ENCODE assay signal across 8 cellular contexts in genomic region chr19:18543814-18544475, GRCh38. TPM values are rescaled to one million over a fixed set of nuclear protein-coding genes. Genes with fewer than 3 reads are reported as not detected.
DNase-seq lines count a peak whose midpoint lies in the region; ATAC-seq lines count a peak whose summit lies in the region.

No MANE protein-coding gene starts in this region.

- peak; percentile 64 for DNase-seq in DMS53 treated with DMSO at 0.1 percent for 48 hours (lab: John Stamatoyannopoulos, UW; ENCODE audit: unreplicated experiment)
- DNase-seq in HuH-7.5 (ENCODE audit: low spot score), result peak; percentile 67
- DNase-seq in SIG-M5 treated with dmso at 0.1 percent for 504 hours (lab: John Stamatoyannopoulos, UW; ENCODE audit: unreplicated experiment), result peak; percentile 91
- peak; percentile 67 for DNase-seq in activated naive CD4-positive, alpha-beta T cell treated with anti-CD3 and anti-CD28 coated beads, Interleukin-2, amount 50 U/mL, for 16 hours
- no peak for DNase-seq in left cardiac atrium
- peak; percentile 40 for DNase-seq in renal cortical epithelial cell (ENCODE audit: low read depth)
- DNase-seq in NCI-H1048 (lab: John Stamatoyannopoulos, UW), result no peak

- intact Hi-C loops in left cardiac atrium (cut with DNase I), result no loop called here

- peak; percentile 45 for ATAC-seq in GM21390 (IDR thresholded peaks at IDR 0.05; ENCODE audit: unreplicated experiment)
- peak; percentile 31 to 81 for ATAC-seq in left cardiac atrium

RNA-seq across cellular contexts. Expression of gene FKBP8, which starts 0.6 kb away (rescaled TPM):
- 100 to 1,000 TPM; 169 to 174 TPM for total RNA-seq in left cardiac atrium
- total RNA-seq in renal cortical epithelial cell, result 215 and 278 TPM in 2 replicates

RNA-seq across cellular contexts. Expression of gene KXD1, which starts 13.7 kb away (rescaled TPM):
- total RNA-seq in left cardiac atrium (10 to 100 TPM; 53.0 to 53.4 TPM), renal cortical epithelial cell (47.6 and 76.4 TPM in 2 replicates)

RNA-seq across cellular contexts. Expression of gene ELL, which starts 22.1 kb away (rescaled TPM):
- total RNA-seq in left cardiac atrium (10 to 100 TPM; 10.8 to 18.7 TPM), renal cortical epithelial cell (7.5 and 13.3 TPM in 2 replicates)

RNA-seq across cellular contexts. Expression of gene UBA52, which starts 27.7 kb away (rescaled TPM):
- 100 to 1,000 TPM; 696 to 720 TPM for total RNA-seq in left cardiac atrium
- total RNA-seq in renal cortical epithelial cell, result 485 and 589 TPM in 2 replicates

RNA-seq across cellular contexts. Expression of gene REX1BD, which starts 44.7 kb away (rescaled TPM):
- 10 to 100 TPM; 65.3 to 76.0 TPM for total RNA-seq in left cardiac atrium
- 30.2 and 62.2 TPM in 2 replicates for total RNA-seq in renal cortical epithelial cell

Comparison
In these comparisons a context has a peak if more than half of its experiments do, and no peak if none do; other contexts are left out.
1. DNase-seq: peak in DMS53 treated with DMSO at 0.1 percent for 48 hours (single experiment), HuH-7.5 (single experiment), SIG-M5 treated with dmso at 0.1 percent for 504 hours (single experiment), activated naive CD4-positive, alpha-beta T cell treated with anti-CD3 and anti-CD28 coated beads, Interleukin-2, amount 50 U/mL, for 16 hours (single experiment) and renal cortical epithelial cell (single experiment); none in left cardiac atrium (single experiment) and NCI-H1048 (single experiment).